Comparison of ENCODE assay signal across 27 cellular contexts in the genomic region with DNA sequence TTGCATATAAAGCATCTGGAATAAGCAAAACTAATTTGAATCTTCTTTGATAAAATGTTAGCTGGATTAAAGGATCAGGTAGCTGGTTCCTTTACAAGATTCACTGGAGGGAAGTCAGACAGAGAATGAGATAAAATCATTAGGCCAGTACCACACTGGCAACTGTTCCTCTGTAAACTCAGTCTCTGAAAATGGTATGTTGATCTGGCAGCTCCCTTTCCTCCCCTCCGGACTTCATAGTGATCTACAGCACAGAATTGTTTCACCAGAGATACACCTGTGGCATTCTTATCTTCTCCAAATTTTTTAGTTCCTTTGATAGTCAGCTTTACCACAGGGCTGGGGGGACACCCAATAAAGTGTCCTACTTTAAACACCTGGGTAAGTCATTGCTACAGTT.
"Had no signal": no experiment of that assay in that cellular context is flagged by ENCODE, and none has a peak within 500 bp of the region (broad histone marks: within the 10 kb centered on the region; RNA-seq: fewer than 3 reads in every experiment).

No MANE protein-coding gene starts in this region.

- H3K4me1 Mint-ChIP-seq: nephron had no signal

- H3K9me3 Mint-ChIP-seq: activated CD8-positive, alpha-beta T cell treated with anti-CD3 and anti-CD28 coated beads for 36 hours; activated T-cell treated with anti-CD3 and anti-CD28 coated beads, Interleukin-2, amount 50 U/mL, for 72 hours; nephron; stimulated activated naive B cell treated with anti-CD40 and anti-IgM and Interleukin-4, amounts not matched to agents 10 μg/mL and 1 μg/mL and 100 μg/mL, for 72 hours had no signal

- H3K27ac ChIP-seq: body of pancreas, cardiac muscle cell, colonic mucosa, dorsolateral prefrontal cortex, gastroesophageal sphincter, hepatocyte, stomach, tibial artery, upper lobe of right lung had no signal

- H3K27ac Mint-ChIP-seq: activated CD4-positive, alpha-beta T cell treated with anti-CD3 and anti-CD28 coated beads, Interleukin-2, amount 10 ng/mL, durations not matched to agents 7 days and 5 days; activated CD8-positive, alpha-beta T cell treated with anti-CD3 and anti-CD28 coated beads for 36 hours; activated naive CD8-positive, alpha-beta T cell; activated T-cell treated with anti-CD3 and anti-CD28 coated beads, Interleukin-2, amount 50 U/mL, for 72 hours; nephron; stimulated activated naive B cell treated with anti-CD40 and anti-IgM and Interleukin-4, amounts not matched to agents 10 μg/mL and 1 μg/mL and 100 μg/mL, for 72 hours had no signal

- H3K4me3 ChIP-seq: body of pancreas, cardiac muscle cell, colonic mucosa, dorsolateral prefrontal cortex, gastroesophageal sphincter, hepatocyte, mucosa of descending colon, stomach, tibial artery, upper lobe of right lung had no signal

- H3K9me3 ChIP-seq: body of pancreas, colonic mucosa, gastroesophageal sphincter, mucosa of descending colon, stomach, tibial artery, upper lobe of right lung had no signal

- H3K27me3 Mint-ChIP-seq: activated CD4-positive, alpha-beta T cell treated with anti-CD3 and anti-CD28 coated beads, Interleukin-2, amount 10 ng/mL, durations not matched to agents 7 days and 5 days; activated CD8-positive, alpha-beta T cell treated with anti-CD3 and anti-CD28 coated beads for 36 hours; activated naive CD8-positive, alpha-beta T cell; stimulated activated naive B cell treated with anti-CD40 and anti-IgM and Interleukin-4, amounts not matched to agents 10 μg/mL and 1 μg/mL and 100 μg/mL, for 72 hours had no signal

- H2AFZ ChIP-seq: hepatocyte had no signal

- H3K36me3 ChIP-seq: cardiac muscle cell, colonic mucosa, gastroesophageal sphincter, stomach, tibial artery, upper lobe of right lung had no signal

- ATAC-seq: activated CD8-positive, alpha-beta T cell treated with anti-CD3 and anti-CD28 coated beads for 36 hours; activated T-cell treated with anti-CD3 and anti-CD28 coated beads, Interleukin-2, amount 50 U/mL, for 72 hours; body of pancreas; gastroesophageal sphincter; left cardiac atrium; left ventricle myocardium superior; mucosa of descending colon; right cardiac atrium; stimulated activated naive B cell treated with anti-CD40 and anti-IgM and Interleukin-4, amounts not matched to agents 10 μg/mL and 1 μg/mL and 100 μg/mL, for 72 hours; upper lobe of right lung had no signal

- H3K79me2 ChIP-seq: hepatocyte had no signal

- DNase-seq: activated CD4-positive, alpha-beta T cell treated with anti-CD3 and anti-CD28 coated beads, Interleukin-2, amount 10 ng/mL, durations not matched to agents 7 days and 5 days; activated CD8-positive, alpha-beta T cell treated with anti-CD3 and anti-CD28 coated beads for 36 hours; activated naive CD4-positive, alpha-beta T cell treated with Interleukin-2 at 50 U/mL for 16 hours; activated T-cell treated with anti-CD3 and anti-CD28 coated beads, Interleukin-2, amount 50 U/mL, for 72 hours; anterior cingulate cortex; body of pancreas; cerebellar nuclear complex; colonic mucosa; dorsolateral prefrontal cortex; effector memory CD4-positive, alpha-beta T cell; erythroblast; left cardiac atrium; left ventricle myocardium superior; mucosa of descending colon; posterior cingulate gyrus; right cardiac atrium; stimulated activated CD4-positive, alpha-beta T cell treated with anti-CD3 and anti-CD28 coated beads, Interleukin-15, amount 100 ng/mL, for 24 hours; stimulated activated CD4-positive, alpha-beta T cell treated with anti-CD3 and anti-CD28 coated beads, Interleukin-2, amount 100 ng/mL, for 24 hours; stimulated activated naive B cell treated with anti-CD40 and anti-IgM and Interleukin-4, amounts not matched to agents 10 μg/mL and 1 μg/mL and 100 μg/mL, for 72 hours; stomach; tibial artery; upper lobe of right lung had no signal

- H3K4me3 Mint-ChIP-seq: activated CD4-positive, alpha-beta T cell treated with anti-CD3 and anti-CD28 coated beads, Interleukin-2, amount 10 ng/mL, durations not matched to agents 7 days and 5 days; activated CD8-positive, alpha-beta T cell treated with anti-CD3 and anti-CD28 coated beads for 36 hours; activated naive CD8-positive, alpha-beta T cell; nephron; stimulated activated naive B cell treated with anti-CD40 and anti-IgM and Interleukin-4, amounts not matched to agents 10 μg/mL and 1 μg/mL and 100 μg/mL, for 72 hours had no signal

- H3K4me1 ChIP-seq: body of pancreas, colonic mucosa, gastroesophageal sphincter, stomach, upper lobe of right lung had no signal

- H3K36me3 Mint-ChIP-seq: activated naive CD8-positive, alpha-beta T cell; stimulated activated naive B cell treated with anti-CD40 and anti-IgM and Interleukin-4, amounts not matched to agents 10 μg/mL and 1 μg/mL and 100 μg/mL, for 72 hours had no signal

- H3K4me2 ChIP-seq: hepatocyte had no signal

- H3K27me3 ChIP-seq: body of pancreas, cardiac muscle cell, colonic mucosa, dorsolateral prefrontal cortex, gastroesophageal sphincter, hepatocyte, stomach, tibial artery, upper lobe of right lung had no signal
